In the genomic region with DNA sequence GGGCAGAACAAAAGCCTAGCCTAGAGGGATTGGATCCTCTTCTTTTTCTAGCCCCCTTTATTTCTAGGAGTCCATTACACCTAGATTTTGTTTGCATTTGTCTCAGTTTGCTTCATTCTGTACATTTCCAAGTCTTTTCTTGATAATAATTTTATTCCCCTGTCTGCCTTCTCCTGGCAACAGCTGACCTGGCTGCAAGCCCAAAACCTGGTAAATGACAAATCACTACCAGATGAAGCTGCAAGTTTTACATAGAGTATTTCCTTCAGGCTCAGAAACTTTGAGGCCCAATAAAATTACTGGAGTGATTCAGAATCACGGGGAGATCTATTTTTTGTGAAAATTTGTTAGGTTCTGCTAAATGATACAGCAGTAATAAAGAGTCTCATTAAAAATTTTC, we compare ENCODE assay signal across 13 cellular contexts. TPM values are rescaled to one million over a fixed set of nuclear protein-coding genes. Genes with fewer than 3 reads are reported as not detected.
DNase-seq lines count a peak whose midpoint lies in the region; ATAC-seq, FAIRE-seq and TF ChIP-seq lines count a peak whose summit lies in the region.
"Had no signal": no experiment of that assay in that cellular context is flagged by ENCODE, and none has a peak within 500 bp of the region (broad histone marks: within the 10 kb centered on the region; RNA-seq: fewer than 3 reads in every experiment).

No MANE protein-coding gene starts in this region.

- no peak overlapping the region for H3K27ac ChIP-seq in breast epithelium

- no TSS peak for BruUV-seq in MCF 10A (replicated peaks; lab: Mats Ljungman, UMichigan)

- POLR2A ChIA-PET in MCF 10A (lab: Yijun Ruan, JAX): interaction anchor here (1.3 kb wide), 1 partner anchor 16 kb away, joined by 4 read pairs; no protein-coding TSS in a partner anchor

- peaks cover 6% of the 10 kb centered on the region for H3K4me1 Mint-ChIP-seq in MCF 10A (ENCODE audit: insufficient read depth, unreplicated experiment)

- peak overlapping the region; percentile 28 for H3K27ac Mint-ChIP-seq in MCF 10A (ENCODE audit: low read depth, unreplicated experiment)

- TF ChIP-seq POLR2A in breast epithelium (IDR thresholded peaks at IDR 0.05): no peak

- no peaks in the 10 kb centered on the region for H3K27me3 Mint-ChIP-seq in MCF 10A (ENCODE audit: insufficient read depth, unreplicated experiment)

- TF ChIP-seq CTCF in MCF 10A (IDR thresholded peaks at IDR 0.05; ENCODE audit: unreplicated experiment) (no peak), breast epithelium (IDR thresholded peaks at IDR 0.05) (no peak), epithelial cell of proximal tubule (conservative IDR thresholded peaks at IDR 0.05; ENCODE audit: low read depth, low read length) (no peak)

- H3K4me3 ChIP-seq in breast epithelium (no peak overlapping the region), epithelial cell of proximal tubule (ENCODE audit: low read depth, low read length) (no peak overlapping the region)

- CTCF ChIA-PET in MCF 10A (lab: Yijun Ruan, JAX): interaction anchor here (0.7 kb wide), 1 partner anchor 107 kb away, joined by 3 read pairs; no protein-coding TSS in a partner anchor

- DNase-seq in MCF 10A (ENCODE audit: unreplicated experiment): peak; percentile 46
- no peak for DNase-seq in breast epithelium (ENCODE audit: low spot score in 2 of 2)
- DNase-seq in RKO (ENCODE audit: low spot score): peak; percentile 7
- peak; percentile 4 for DNase-seq in epithelial cell of proximal tubule (ENCODE audit: low read depth)
- peak; percentile 21 for DNase-seq in urothelium cell line (ENCODE audit: low spot score)
- no peak for DNase-seq in activated effector memory CD4-positive, alpha-beta T cell treated with Interleukin-2 at 50 U/mL for 16 hours
- DNase-seq: activated CD4-positive, alpha-beta T cell treated with anti-CD3 and anti-CD28 coated beads, Interleukin-2, amount 50 U/mL, for 4 hours; DMS53; NCI-H526; stimulated activated CD4-positive, alpha-beta T cell treated with anti-CD3 and anti-CD28 coated beads, Interleukin-15, amount 100 ng/mL, for 24 hours had no signal

- intact Hi-C loops in MCF 10A (cut with micrococcal nuclease) (no loop called here), breast epithelium (cut with DNase I; ENCODE audit: low total_unique reads) (no loop called here)

- H3K9me3 Mint-ChIP-seq in MCF 10A (ENCODE audit: unreplicated experiment): no peaks in the 10 kb centered on the region

- H3K9me3 ChIP-seq in breast epithelium: no peaks in the 10 kb centered on the region

- no peaks in the 10 kb centered on the region for H3K36me3 Mint-ChIP-seq in MCF 10A (ENCODE audit: insufficient read depth, unreplicated experiment)

- no peak overlapping the region for H3K4me3 Mint-ChIP-seq in MCF 10A (ENCODE audit: unreplicated experiment)

- no peaks in the 10 kb centered on the region for H3K4me1 ChIP-seq in breast epithelium

- H3K36me3 ChIP-seq in breast epithelium: no peaks in the 10 kb centered on the region

- FAIRE-seq in urothelium cell line (lab: Jason Lieb, UNC): no peak
- FAIRE-seq: astrocyte had no signal

- ATAC-seq in GM21723 (IDR thresholded peaks at IDR 0.05; ENCODE audit: unreplicated experiment) (no peak), GM21390 (IDR thresholded peaks at IDR 0.05; ENCODE audit: unreplicated experiment) (no peak)

- no peaks in the 10 kb centered on the region for H3K27me3 ChIP-seq in breast epithelium

RNA-seq across cellular contexts. Expression of a gene that starts 36.5 kb away (rescaled TPM):
- not detected in 2 replicates for total RNA-seq in MCF 10A (2022)
- total RNA-seq in breast epithelium: not detected
- total RNA-seq in epithelial cell of proximal tubule: not detected in 2 replicates

Comparison
In these comparisons a context has a peak if more than half of its experiments do, and no peak if none do; other contexts are left out.
1. DNase-seq: peak in MCF 10A (single experiment), RKO (single experiment), epithelial cell of proximal tubule (single experiment) and urothelium cell line (single experiment); none in breast epithelium (0 of 2) and activated effector memory CD4-positive, alpha-beta T cell treated with Interleukin-2 at 50 U/mL for 16 hours (single experiment).